26 cellular contexts compared by ENCODE assay signal in genomic region chr11:68357568-68357967, GRCh38.
"Had no signal": no experiment of that assay in that cellular context is flagged by ENCODE, and none has a peak within 500 bp of the region (broad histone marks: within the 10 kb centered on the region; RNA-seq: fewer than 3 reads in every experiment).

No MANE protein-coding gene starts in this region.

- H3K4me3 ChIP-seq: gastrocnemius medialis, heart left ventricle, lung, right atrium auricular region, upper lobe of right lung had no signal

- H3K27me3 Mint-ChIP-seq: activated B cell treated with CpG ODN at 0.5 μM for 24 hours; activated CD8-positive, alpha-beta T cell treated with anti-CD3 and anti-CD28 coated beads for 36 hours; activated naive CD4-positive, alpha-beta T cell treated with anti-CD3 and anti-CD28 coated beads, Interleukin-2, amount 50 U/mL, for 24 hours; activated naive CD8-positive, alpha-beta T cell treated with anti-CD3 and anti-CD28 coated beads, Interleukin-2, amount 50 U/mL, for 24 hours; central memory CD8-positive, alpha-beta T cell; naive thymus-derived CD4-positive, alpha-beta T cell; T-cell had no signal

- H3K9me3 Mint-ChIP-seq: activated B cell treated with CpG ODN at 0.5 μM for 24 hours; activated naive CD4-positive, alpha-beta T cell treated with anti-CD3 and anti-CD28 coated beads, Interleukin-2, amount 50 U/mL, for 24 hours; activated naive CD8-positive, alpha-beta T cell treated with anti-CD3 and anti-CD28 coated beads, Interleukin-2, amount 50 U/mL, for 24 hours; activated T-helper 2 cell treated with anti-CD3 and anti-CD28 coated beads, Interferon-gamma antibody, Interleukin-2, Interleukin-4, amounts not matched to agents 10 μg/mL and 5 μg/mL and 100 μg/mL, durations not matched to agents 14 hours and 24 hours and 36 hours; central memory CD8-positive, alpha-beta T cell; mesothelial cell of epicardium; T-cell; T-helper 2 cell treated with Interferon-gamma antibody and Interleukin-4, amounts not matched to agents 5 μg/mL and 100 μg/mL, for 36 hours had no signal

- DNase-seq: activated B cell treated with CpG ODN at 0.5 μM for 24 hours; activated CD4-positive, alpha-beta T cell treated with anti-CD3 and anti-CD28 coated beads, Interleukin-2, amount 50 U/mL, for 1 hour; activated CD8-positive, alpha-beta T cell treated with anti-CD3 and anti-CD28 coated beads for 36 hours; activated naive CD8-positive, alpha-beta T cell treated with anti-CD3 and anti-CD28 coated beads, Interleukin-2, amount 50 U/mL, for 24 hours; activated T-cell treated with anti-CD3 and anti-CD28 coated beads, Interleukin-2, amount 50 U/mL, for 48 hours; amygdala; dermis blood vessel endothelial cell; effector CD4-positive, alpha-beta T cell; gastrocnemius medialis; heart left ventricle; islet precursor cell; naive thymus-derived CD4-positive, alpha-beta T cell; occipital lobe; stimulated activated CD4-positive, alpha-beta T cell treated with anti-CD3 and anti-CD28 coated beads, Interleukin-2, amount 100 ng/mL, for 48 hours; stimulated activated naive CD4-positive, alpha-beta T cell treated with Interleukin-2 at 50 U/mL for 16 hours; T-cell; upper lobe of right lung had no signal

- FAIRE-seq: bronchial epithelial cell had no signal

- H3K9me3 ChIP-seq: gastrocnemius medialis, heart left ventricle, right atrium auricular region, upper lobe of right lung had no signal

- H3K4me3 Mint-ChIP-seq: activated B cell treated with CpG ODN at 0.5 μM for 24 hours; activated CD8-positive, alpha-beta T cell treated with anti-CD3 and anti-CD28 coated beads for 36 hours; activated naive CD4-positive, alpha-beta T cell treated with anti-CD3 and anti-CD28 coated beads, Interleukin-2, amount 50 U/mL, for 24 hours; activated naive CD8-positive, alpha-beta T cell treated with anti-CD3 and anti-CD28 coated beads, Interleukin-2, amount 50 U/mL, for 24 hours; central memory CD8-positive, alpha-beta T cell; mesothelial cell of epicardium; naive thymus-derived CD4-positive, alpha-beta T cell; T-cell; T-helper 2 cell treated with Interferon-gamma antibody and Interleukin-4, amounts not matched to agents 5 μg/mL and 100 μg/mL, for 36 hours had no signal

- H3K4me1 Mint-ChIP-seq: activated B cell treated with CpG ODN at 0.5 μM for 24 hours; activated naive CD4-positive, alpha-beta T cell treated with anti-CD3 and anti-CD28 coated beads, Interleukin-2, amount 50 U/mL, for 24 hours; activated naive CD8-positive, alpha-beta T cell treated with anti-CD3 and anti-CD28 coated beads, Interleukin-2, amount 50 U/mL, for 24 hours; central memory CD8-positive, alpha-beta T cell; naive thymus-derived CD4-positive, alpha-beta T cell; T-cell had no signal

- H3K27me3 ChIP-seq: gastrocnemius medialis, heart left ventricle, right atrium auricular region, upper lobe of right lung had no signal

- ATAC-seq: activated CD8-positive, alpha-beta T cell treated with anti-CD3 and anti-CD28 coated beads for 36 hours; activated naive CD8-positive, alpha-beta T cell treated with anti-CD3 and anti-CD28 coated beads, Interleukin-2, amount 50 U/mL, for 24 hours; gastrocnemius medialis; heart left ventricle; naive thymus-derived CD4-positive, alpha-beta T cell; T-cell; upper lobe of right lung had no signal

- H3K27ac ChIP-seq: epithelial cell of prostate, gastrocnemius medialis, upper lobe of right lung had no signal

- H3K36me3 Mint-ChIP-seq: activated naive CD4-positive, alpha-beta T cell treated with anti-CD3 and anti-CD28 coated beads, Interleukin-2, amount 50 U/mL, for 24 hours had no signal

- H3K27ac Mint-ChIP-seq: activated B cell treated with CpG ODN at 0.5 μM for 24 hours; activated CD8-positive, alpha-beta T cell treated with anti-CD3 and anti-CD28 coated beads for 36 hours; activated naive CD8-positive, alpha-beta T cell treated with anti-CD3 and anti-CD28 coated beads, Interleukin-2, amount 50 U/mL, for 24 hours; activated T-helper 2 cell treated with anti-CD3 and anti-CD28 coated beads, Interferon-gamma antibody, Interleukin-2, Interleukin-4, amounts not matched to agents 10 μg/mL and 5 μg/mL and 100 μg/mL, durations not matched to agents 14 hours and 24 hours and 36 hours; mesothelial cell of epicardium; naive thymus-derived CD4-positive, alpha-beta T cell; T-cell; T-helper 2 cell treated with Interferon-gamma antibody and Interleukin-4, amounts not matched to agents 5 μg/mL and 100 μg/mL, for 36 hours had no signal
